In the genomic region with DNA sequence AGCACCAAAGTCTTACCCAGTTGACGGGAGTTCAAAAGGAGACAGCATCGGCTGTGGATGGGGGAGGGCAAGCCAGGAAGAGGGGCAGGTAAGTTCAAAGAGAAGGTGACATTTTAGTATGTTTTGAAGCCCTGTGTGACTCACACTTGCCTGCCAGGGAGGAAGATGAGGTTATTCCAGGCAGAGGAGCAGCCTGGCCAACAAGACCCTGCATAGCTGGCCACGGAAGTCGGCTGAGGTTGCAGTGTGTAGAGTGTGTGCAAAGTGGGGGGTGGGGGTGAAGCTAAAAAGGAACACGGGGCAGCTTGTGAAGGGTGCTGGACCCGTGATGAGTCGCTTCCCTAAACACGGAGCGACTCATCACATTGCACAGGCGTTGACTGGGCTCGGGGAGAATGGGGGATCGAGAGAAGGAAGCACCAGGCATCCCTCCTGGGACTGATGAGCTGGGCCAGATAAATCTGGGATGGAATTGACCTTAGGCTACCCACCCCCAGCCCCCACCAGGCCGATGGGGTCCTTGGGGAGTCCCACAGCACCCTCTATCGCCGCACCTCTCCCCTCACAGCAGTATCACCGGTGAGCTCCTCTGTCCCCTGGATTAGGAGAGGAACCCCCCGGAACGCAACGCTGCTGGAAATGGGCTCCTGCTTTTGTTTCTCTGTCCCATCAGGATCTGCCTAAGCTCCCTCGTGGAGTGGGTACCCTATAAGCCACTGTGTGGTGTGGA, we compare ENCODE assay signal across 9 cellular contexts.
DNase-seq lines count a peak whose midpoint lies in the region; ATAC-seq, FAIRE-seq and TF ChIP-seq lines count a peak whose summit lies in the region.
"Had no signal": no experiment of that assay in that cellular context is flagged by ENCODE, and none has a peak within 500 bp of the region (broad histone marks: within the 10 kb centered on the region; RNA-seq: fewer than 3 reads in every experiment).

No MANE protein-coding gene starts in this region.

- CTCF ChIA-PET in A673 (lab: Charles Lee), result interaction anchor here (0.6 kb wide), 2 partner anchors 20 to 31 kb away, joined by 3 to 7 read pairs; no protein-coding TSS in a partner anchor

- no peak for TF ChIP-seq CTCF in A673 (conservative IDR thresholded peaks at IDR 0.05; ENCODE audit: low read depth, low read length)

- POLR2A ChIA-PET in A673 (lab: Charles Lee; ENCODE audit: low non-redundant PET), result no interaction called here

- H3K27me3 ChIP-seq in A673 (replicated peaks; ENCODE audit: insufficient read depth, low read depth, low read length, poor library complexity) (no peaks in the 10 kb centered on the region), small intestine (ENCODE audit: control insufficient read depth in 2 of 2, insufficient read depth in 2 of 2, low read length in 2 of 2) (no peaks in the 10 kb centered on the region)

- FAIRE-seq in small intestine (lab: Jason Lieb, UNC), result no peak
- no peak for FAIRE-seq in H54 (lab: Jason Lieb, UNC)

- no peak overlapping the region for H3K27ac ChIP-seq in A673 (ENCODE audit: low read depth, low read length, poor library complexity, severe bottlenecking)
- H3K27ac ChIP-seq in small intestine (ENCODE audit: low read depth in 1 of 2, low read length in 1 of 2), result no peak overlapping the region

- ATAC-seq in HG02973 (IDR thresholded peaks at IDR 0.05; ENCODE audit: unreplicated experiment) (no peak), GM18907 (IDR thresholded peaks at IDR 0.05; ENCODE audit: unreplicated experiment) (no peak)

- DNase-seq in A673 (ENCODE audit: low spot score), result peak; percentile 3
- peak; percentile 65 for DNase-seq in T follicular helper cell (ENCODE audit: low read depth)
- peak; percentile 72 for DNase-seq in activated effector memory CD4-positive, alpha-beta T cell treated with Interleukin-2 at 50 U/mL for 16 hours
- DNase-seq in small intestine, result peak; percentile 24
- no peak for DNase-seq in foreskin melanocyte
- no peak for DNase-seq in H54 (ENCODE audit: insufficient read length, low spot score)
- DNase-seq: SW 1271 had no signal

- TF ChIP-seq POLR2A in H54 (IDR thresholded peaks at IDR 0.05; ENCODE audit: low read depth, low read length), result no peak

- WGBS in small intestine, 3 donors, result 69 to 79% (median 71%) methylated on average over 19 to 20 of the region's 20 CpGs

- BruUV-seq in A673 (replicated peaks; lab: Mats Ljungman, UMichigan), result no TSS peak

- H3K4me3 ChIP-seq in A673 (ENCODE audit: low read depth, low read length, poor library complexity, severe bottlenecking), result no peak overlapping the region
- no peak overlapping the region for H3K4me3 ChIP-seq in small intestine (ENCODE audit: low read depth in 1 of 2, low read length in 2 of 2)

- H3K4me1 ChIP-seq in A673 (ENCODE audit: insufficient read depth, low read length, poor library complexity, severe bottlenecking), result no peaks in the 10 kb centered on the region
- H3K4me1 ChIP-seq in small intestine (ENCODE audit: control insufficient read depth in 2 of 2, insufficient read depth in 1 of 2, low read depth in 1 of 2, low read length in 1 of 2), result no peaks in the 10 kb centered on the region

- intact Hi-C loops in A673 (cut with micrococcal nuclease; ENCODE audit: unreplicated experiment), result no loop called here

- H3K36me3 ChIP-seq in A673 (ENCODE audit: insufficient read depth, low read length, poor library complexity, severe bottlenecking) (no peaks in the 10 kb centered on the region), small intestine (ENCODE audit: control insufficient read depth in 2 of 2, insufficient read depth in 2 of 2, low read length in 2 of 2) (no peaks in the 10 kb centered on the region)

- no peaks in the 10 kb centered on the region for H3K9me3 ChIP-seq in A673 (ENCODE audit: low read depth, low read length, poor library complexity, severe bottlenecking)
- H3K9me3 ChIP-seq in small intestine (ENCODE audit: control insufficient read depth, low read depth), result no peaks in the 10 kb centered on the region

Comparison
In these comparisons a context has a peak if more than half of its experiments do, and no peak if none do; other contexts are left out.
1. DNase-seq: peak in A673 (single experiment), T follicular helper cell (single experiment), activated effector memory CD4-positive, alpha-beta T cell treated with Interleukin-2 at 50 U/mL for 16 hours (single experiment) and small intestine (single experiment); none in foreskin melanocyte (single experiment) and H54 (single experiment).